In genomic region chr9:121326130-121326838, GRCh38 we compare ENCODE assay signal across 10 cellular contexts. TPM values are rescaled to one million over a fixed set of nuclear protein-coding genes. Genes with fewer than 3 reads are reported as not detected.
A peak's percentile ranks its signal among the peaks of the same experiment; 100 is the strongest.
DNase-seq lines count a peak whose midpoint lies in the region; ATAC-seq, FAIRE-seq and TF ChIP-seq lines count a peak whose summit lies in the region.
"Had no signal": no experiment of that assay in that cellular context is flagged by ENCODE, and none has a peak within 500 bp of the region (broad histone marks: within the 10 kb centered on the region; RNA-seq: fewer than 3 reads in every experiment).

No MANE protein-coding gene starts in this region.

- FAIRE-seq in frontal cortex (lab: Jason Lieb, UNC) = no peak
- no peak for FAIRE-seq in RCC 7860 (lab: Jason Lieb, UNC)

- peak; percentile 46 for DNase-seq in adipocyte (ENCODE audit: low read depth)
- peak; percentile 35 to 42 for DNase-seq in frontal cortex (ENCODE audit: low spot score in 2 of 2)
- peak; percentile 93 for DNase-seq in osteoblast (ENCODE audit: insufficient read length, low spot score, missing footprints)
- DNase-seq in NCI-H1092 treated with DMSO at 0.1 percent for 48 hours (lab: John Stamatoyannopoulos, UW) = no peak
- no peak for DNase-seq in RCC 7860 (ENCODE audit: low spot score)
- DNase-seq: stimulated activated naive CD8-positive, alpha-beta T cell treated with anti-CD3 and anti-CD28 coated beads, Interleukin-15, amount 100 ng/mL, for 72 hours had no signal

- H3K4me2 ChIP-seq in osteoblast (ENCODE audit: insufficient read depth, low read length) = no peak overlapping the region

- H4K20me1 ChIP-seq in osteoblast (ENCODE audit: insufficient read depth, low read length) = peaks cover 3% of the 10 kb centered on the region

- H3K79me2 ChIP-seq in ACC112 (ENCODE audit: control insufficient read depth, insufficient read depth, low read length, unreplicated experiment) (no peaks in the 10 kb centered on the region), osteoblast (ENCODE audit: insufficient read depth, low read length) (peaks cover 6% of the 10 kb centered on the region)

- H3K27me3 ChIP-seq in ACC112 (ENCODE audit: insufficient read depth, low read length) (no peaks in the 10 kb centered on the region), adipocyte (replicated peaks; ENCODE audit: control insufficient read depth, insufficient read depth, low read length) (no peaks in the 10 kb centered on the region), osteoblast (ENCODE audit: insufficient read depth, low read length) (no peaks in the 10 kb centered on the region)

- no peak for TF ChIP-seq CTCF in osteoblast (IDR thresholded peaks at IDR 0.05; ENCODE audit: extremely low read depth, low read depth, low read length)

- H3K27ac ChIP-seq in ACC112 (ENCODE audit: low read depth, low read length) = peak overlapping the region; percentile 88
- peak overlapping the region; percentile 63 for H3K27ac ChIP-seq in osteoblast (ENCODE audit: low read depth, low read length)
- H3K27ac ChIP-seq: C4-2B had no signal

- H3K36me3 ChIP-seq in ACC112 (ENCODE audit: insufficient read depth, low read length) (peaks cover 41% of the 10 kb centered on the region), adipocyte (ENCODE audit: control insufficient read depth, insufficient read depth, low read length, severe bottlenecking) (peaks cover 77% of the 10 kb centered on the region), osteoblast (ENCODE audit: insufficient read depth, low read length) (peaks cover 80% of the 10 kb centered on the region)

- ATAC-seq in HG03039 (IDR thresholded peaks at IDR 0.05; ENCODE audit: unreplicated experiment) = no peak
- no peak for ATAC-seq in HG02973 (IDR thresholded peaks at IDR 0.05; ENCODE audit: unreplicated experiment)
- ATAC-seq: stimulated activated naive CD8-positive, alpha-beta T cell treated with anti-CD3 and anti-CD28 coated beads, Interleukin-15, amount 100 ng/mL, for 72 hours had no signal

- H3K4me3 ChIP-seq in ACC112 (ENCODE audit: low read depth, low read length) (peak overlapping the region; percentile 4; the same call in 1 of the 2 replicates), adipocyte (ENCODE audit: low read length) (peak overlapping the region; percentile 2), osteoblast (ENCODE audit: insufficient read depth, low read length) (no peak overlapping the region)

- peaks cover 46% of the 10 kb centered on the region for H3K4me1 ChIP-seq in ACC112 (ENCODE audit: control insufficient read depth, insufficient read depth, low read length, unreplicated experiment)
- peaks cover 46% of the 10 kb centered on the region for H3K4me1 ChIP-seq in adipocyte (ENCODE audit: control insufficient read depth, insufficient read depth, low read length)
- H3K4me1 ChIP-seq in osteoblast (ENCODE audit: insufficient read depth, low read length) = peaks cover 34% of the 10 kb centered on the region

- H3K9me3 ChIP-seq in adipocyte (ENCODE audit: control insufficient read depth, low read length) (no peaks in the 10 kb centered on the region), osteoblast (ENCODE audit: low read depth, low read length) (no peaks in the 10 kb centered on the region)

- peak overlapping the region; percentile 72 for H3K9ac ChIP-seq in adipocyte (ENCODE audit: low read length)

- H2AFZ ChIP-seq in ACC112 (ENCODE audit: low read length, unreplicated experiment) = no peak overlapping the region
- no peak overlapping the region for H2AFZ ChIP-seq in osteoblast (ENCODE audit: low read length)

RNA-seq across cellular contexts. Expression of gene STOM, which starts 43.8 kb away (rescaled TPM):
- total RNA-seq in frontal cortex = 15.1 TPM
- total RNA-seq in osteoblast = 114 and 146 TPM in 2 replicates

RNA-seq across cellular contexts. Expression of gene GSN, which starts 58.3 kb away (rescaled TPM):
- total RNA-seq in frontal cortex (24.5 TPM), osteoblast (372 and 405 TPM in 2 replicates)

Comparison
In these comparisons a context has a peak if more than half of its experiments do, and no peak if none do; other contexts are left out.
1. DNase-seq: peak in adipocyte (single experiment), frontal cortex (2 of 2) and osteoblast (single experiment); none in NCI-H1092 treated with DMSO at 0.1 percent for 48 hours (single experiment) and RCC 7860 (single experiment).
2. RNA of gene GSN, which starts 58.3 kb away (total RNA-seq): 372 to 405 TPM in osteoblast; 24.5 TPM in frontal cortex (single experiment); every median in the first group is over 10 times any median in the second.